15 cellular contexts compared by ENCODE assay signal in the genomic region with DNA sequence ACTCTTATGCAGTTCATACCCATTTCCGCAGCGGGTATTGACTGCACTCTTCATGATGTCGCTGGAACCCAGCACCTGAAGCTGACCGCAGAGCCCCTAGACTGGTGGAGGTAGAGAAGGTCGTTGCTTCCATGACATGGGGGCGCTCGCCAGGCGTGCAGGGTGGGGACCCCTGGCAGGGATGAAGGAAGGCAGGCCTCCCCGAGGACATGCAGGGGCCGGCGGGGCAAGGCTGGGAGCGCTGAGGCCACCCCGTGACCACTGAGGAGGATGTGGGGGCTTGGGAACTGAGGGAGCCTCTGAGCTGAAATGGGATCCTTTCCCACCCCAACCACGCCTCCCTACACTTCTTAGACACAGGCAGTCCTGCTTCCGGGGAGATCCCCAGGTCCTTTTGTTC.
DNase-seq lines count a peak whose midpoint lies in the region; ATAC-seq and TF ChIP-seq lines count a peak whose summit lies in the region.
"Had no signal": no experiment of that assay in that cellular context is flagged by ENCODE, and none has a peak within 500 bp of the region (broad histone marks: within the 10 kb centered on the region; RNA-seq: fewer than 3 reads in every experiment).

No MANE protein-coding gene starts in this region.

- no peak overlapping the region for H2AFZ ChIP-seq in neuronal stem cell (ENCODE audit: low read length)
- H2AFZ ChIP-seq: GM23338 had no signal

- TF ChIP-seq CTCF in heart left ventricle (IDR thresholded peaks at IDR 0.05) = no peak
- TF ChIP-seq CTCF in Caco-2 (IDR thresholded peaks at IDR 0.05; ENCODE audit: insufficient read depth in 1 of 2, low read depth in 1 of 2, low read length in 1 of 2, severe bottlenecking in 1 of 2, unreplicated experiment in 1 of 2) = no peak

- H3K4me3 Mint-ChIP-seq in Caco-2 (ENCODE audit: unreplicated experiment) = no peak overlapping the region
- H3K4me3 Mint-ChIP-seq: B cell; CD8-positive, alpha-beta T cell; GM23338; H9 had no signal

- H3K27ac Mint-ChIP-seq in Caco-2 (ENCODE audit: unreplicated experiment) = no peak overlapping the region
- H3K27ac Mint-ChIP-seq: B cell; CD8-positive, alpha-beta T cell; GM23338; H9 had no signal

- H3K27me3 ChIP-seq in right cardiac atrium (ENCODE audit: control insufficient read depth, insufficient read depth) = no peaks in the 10 kb centered on the region
- peaks cover 0 to 8% (median 0%) of the 10 kb centered on the region in 9 donors for H3K27me3 ChIP-seq in heart left ventricle
- no peaks in the 10 kb centered on the region for H3K27me3 ChIP-seq in neuronal stem cell (ENCODE audit: control insufficient read depth in 3 of 3, insufficient read depth in 3 of 3, low read depth in 1 of 3, low read length in 3 of 3)
- no peaks in the 10 kb centered on the region for H3K27me3 ChIP-seq in Caco-2 (replicated peaks; ENCODE audit: control insufficient read depth, insufficient read depth, low read length)
- H3K27me3 ChIP-seq: BLaER1 treated with 17β-estradiol and CSF1 and Interleukin-3, amounts not matched to agents 10 nM and 100 nM had no signal

- no peak overlapping the region for H4K91ac ChIP-seq in neuronal stem cell (ENCODE audit: low read depth, low read length, poor library complexity)

- H3K9me3 ChIP-seq in right cardiac atrium (ENCODE audit: control insufficient read depth, low read length) = no peaks in the 10 kb centered on the region
- H3K9me3 ChIP-seq in heart left ventricle = no peaks in the 10 kb centered on the region
- peaks cover 0 to 2% of the 10 kb centered on the region in 2 donors for H3K9me3 ChIP-seq in neuronal stem cell (replicated peaks in 1 of 2; ENCODE audit: control insufficient read depth in 2 of 2, insufficient read depth in 1 of 2, low read depth in 1 of 2, low read length in 2 of 2)
- no peaks in the 10 kb centered on the region for H3K9me3 ChIP-seq in Caco-2
- H3K9me3 ChIP-seq: BLaER1 treated with 17β-estradiol and CSF1 and Interleukin-3, amounts not matched to agents 10 nM and 100 nM had no signal

- no peak for TF ChIP-seq POLR2A in heart left ventricle (IDR thresholded peaks at IDR 0.05)

- no peak overlapping the region for H3K27ac ChIP-seq in right cardiac atrium (ENCODE audit: low read length)
- H3K27ac ChIP-seq in heart left ventricle = no peak overlapping the region
- no peak overlapping the region for H3K27ac ChIP-seq in neuronal stem cell (replicated peaks; ENCODE audit: low read length)
- H3K27ac ChIP-seq: BLaER1 treated with 17β-estradiol and CSF1 and Interleukin-3, amounts not matched to agents 10 nM and 100 nM had no signal

- H3K4me1 ChIP-seq in right cardiac atrium (ENCODE audit: control insufficient read depth, insufficient read depth, low read length) = no peaks in the 10 kb centered on the region
- H3K4me1 ChIP-seq in heart left ventricle = no peaks in the 10 kb centered on the region
- no peaks in the 10 kb centered on the region for H3K4me1 ChIP-seq in neuronal stem cell (ENCODE audit: control insufficient read depth in 2 of 2, insufficient read depth in 1 of 2, low read depth in 1 of 2, low read length in 2 of 2)
- no peaks in the 10 kb centered on the region for H3K4me1 ChIP-seq in Caco-2
- H3K4me1 ChIP-seq: BLaER1 treated with 17β-estradiol and CSF1 and Interleukin-3, amounts not matched to agents 10 nM and 100 nM had no signal

- DNase-seq in right cardiac atrium (peak in 2 of 3 donors; percentile 37 to 44), heart left ventricle (no peak), NCI-H69 (lab: John Stamatoyannopoulos, UW) (peak; percentile 53), neuronal stem cell (ENCODE audit: low spot score) (no peak), Caco-2 (no peak), NOMO-1 treated with dmso at 0.1 percent for 144 hours (lab: John Stamatoyannopoulos, UW; ENCODE audit: unreplicated experiment) (no peak)
- DNase-seq: CD8-positive, alpha-beta T cell; DMS 273 treated with DMSO at 0.1 percent for 48 hours; DMS79; GDM1; H9 had no signal

- no peak overlapping the region for H2AK5ac ChIP-seq in neuronal stem cell (ENCODE audit: low read depth, low read length)

- intact Hi-C loops in right cardiac atrium (cut with DNase I) (no loop called here), heart left ventricle (cut with DNase I) (no loop called here), Caco-2 (cut with micrococcal nuclease; ENCODE audit: unreplicated experiment) (no loop called here)

- H3K4me3 ChIP-seq in right cardiac atrium (ENCODE audit: low read length) (no peak overlapping the region), heart left ventricle (no peak overlapping the region), neuronal stem cell (ENCODE audit: low read length in 2 of 2) (no peak overlapping the region), Caco-2 (ENCODE audit: low read depth, low read length) (no peak overlapping the region)
- H3K4me3 ChIP-seq: BLaER1 treated with 17β-estradiol and CSF1 and Interleukin-3, amounts not matched to agents 10 nM and 100 nM; GM23338 had no signal

- no peak overlapping the region for H2BK120ac ChIP-seq in neuronal stem cell (ENCODE audit: low read depth, low read length)

- 69% methylated on average over 15 of the region's 15 CpGs for WGBS in right cardiac atrium
- 54 to 70% (median 65%) methylated on average over 10 to 15 of the region's 15 CpGs for WGBS in heart left ventricle, 4 donors
- WGBS in neuronal stem cell (ENCODE audit: extremely low coverage in 2 of 2, insufficient read length in 2 of 2, insufficient replicate concordance in 1 of 2), 2 donors = no CpG with 5 or more reads among the region's 15 CpGs

- no peak overlapping the region for H3K18ac ChIP-seq in neuronal stem cell (ENCODE audit: low read length)

- no peaks in the 10 kb centered on the region for H3K9me3 Mint-ChIP-seq in Caco-2 (ENCODE audit: unreplicated experiment)
- H3K9me3 Mint-ChIP-seq: CD8-positive, alpha-beta T cell had no signal

- H3K23ac ChIP-seq in neuronal stem cell (ENCODE audit: low read depth, low read length, poor library complexity) = no peak overlapping the region

- H3K79me1 ChIP-seq in neuronal stem cell (ENCODE audit: low read depth, low read length) = no peaks in the 10 kb centered on the region

- H3K36me3 ChIP-seq in heart left ventricle (no peaks in the 10 kb centered on the region), neuronal stem cell (replicated peaks in 1 of 2; ENCODE audit: control insufficient read depth in 2 of 2, insufficient read depth in 2 of 2, low read length in 2 of 2) (no peaks in the 10 kb centered on the region), Caco-2 (ENCODE audit: control insufficient read depth, insufficient read depth, low read length) (no peaks in the 10 kb centered on the region)
- H3K36me3 ChIP-seq: BLaER1 treated with 17β-estradiol and CSF1 and Interleukin-3, amounts not matched to agents 10 nM and 100 nM had no signal

- no peak for ATAC-seq in right cardiac atrium
- ATAC-seq in heart left ventricle = no peak
- no peak for ATAC-seq in HG02981 (IDR thresholded peaks at IDR 0.05; ENCODE audit: unreplicated experiment)
- ATAC-seq: CD8-positive, alpha-beta T cell had no signal

- CTCF ChIA-PET in Caco-2 (lab: Charles Lee) = no interaction called here

- BruUV-seq in Caco-2 (replicated peaks; lab: Mats Ljungman, UMichigan) = no TSS peak

- no peak overlapping the region for H3K14ac ChIP-seq in neuronal stem cell (ENCODE audit: low read length)

- H3K4me1 Mint-ChIP-seq in Caco-2 (ENCODE audit: low read depth, unreplicated experiment) = no peaks in the 10 kb centered on the region
- H3K4me1 Mint-ChIP-seq: B cell, GM23338 had no signal

- H2BK12ac ChIP-seq in neuronal stem cell (ENCODE audit: low read length) = no peak overlapping the region

- no peak overlapping the region for H3K9ac ChIP-seq in neuronal stem cell (ENCODE audit: low read depth, low read length, poor library complexity)
- H3K9ac ChIP-seq: BLaER1 treated with 17β-estradiol and CSF1 and Interleukin-3, amounts not matched to agents 10 nM and 100 nM had no signal

- H3K36me3 Mint-ChIP-seq in Caco-2 (ENCODE audit: insufficient read depth, unreplicated experiment) = no peaks in the 10 kb centered on the region
- H3K36me3 Mint-ChIP-seq: CD8-positive, alpha-beta T cell had no signal

- H4K8ac ChIP-seq in neuronal stem cell (ENCODE audit: low read depth, low read length) = no peak overlapping the region

- POLR2A ChIA-PET in Caco-2 (lab: Charles Lee) = no interaction called here

- no peak overlapping the region for H3K4ac ChIP-seq in neuronal stem cell (ENCODE audit: low read length)

- no peaks in the 10 kb centered on the region for H3K27me3 Mint-ChIP-seq in Caco-2 (ENCODE audit: insufficient read depth, unreplicated experiment)
- H3K27me3 Mint-ChIP-seq: B cell had no signal

- H2BK5ac ChIP-seq in neuronal stem cell (ENCODE audit: low read length) = peak overlapping the region; percentile 26

- H2BK15ac ChIP-seq in neuronal stem cell (ENCODE audit: low read length) = no peak overlapping the region

- H3K4me2 ChIP-seq in neuronal stem cell (ENCODE audit: insufficient read depth, low read length, poor library complexity, severe bottlenecking) = no peak overlapping the region
- H3K4me2 ChIP-seq: BLaER1 treated with 17β-estradiol and CSF1 and Interleukin-3, amounts not matched to agents 10 nM and 100 nM; GM23338 had no signal

Comparison
In these comparisons a context has a peak if more than half of its experiments do, and no peak if none do; other contexts are left out.
1. DNase-seq: peak in right cardiac atrium (2 of 3) and NCI-H69 (single experiment); none in heart left ventricle (0 of 5), neuronal stem cell (single experiment), Caco-2 (0 of 2) and NOMO-1 treated with dmso at 0.1 percent for 144 hours (single experiment).